ENCODE assay signal across 14 cellular contexts in genomic region chr4:105246712-105247111, GRCh38.
A peak's percentile ranks its signal among the peaks of the same experiment; 100 is the strongest.
DNase-seq lines count a peak whose midpoint lies in the region; ATAC-seq and TF ChIP-seq lines count a peak whose summit lies in the region.
"Had no signal": no experiment of that assay in that cellular context is flagged by ENCODE, and none has a peak within 500 bp of the region (broad histone marks: within the 10 kb centered on the region; RNA-seq: fewer than 3 reads in every experiment).

No MANE protein-coding gene starts in this region.

- CTCF ChIA-PET in activated CD8-positive, alpha-beta T cell treated with anti-CD3 and anti-CD28 coated beads, Interleukin-2, amount 10 ng/mL, durations not matched to agents 7 days and 5 days (lab: Charles Lee) = interaction anchor here (1.3 kb wide), 1 partner anchor 17 kb away, joined by 3 read pairs; no protein-coding TSS in a partner anchor

- H3K27ac Mint-ChIP-seq in activated CD8-positive, alpha-beta T cell treated with anti-CD3 and anti-CD28 coated beads, Interleukin-2, amount 10 ng/mL, durations not matched to agents 7 days and 5 days = no peak overlapping the region
- H3K27ac Mint-ChIP-seq: CD4-positive, CD25-positive, alpha-beta regulatory T cell; T-helper 2 cell treated with Interferon-gamma antibody and Interleukin-4, amounts not matched to agents 5 μg/mL and 100 μg/mL, for 36 hours had no signal

- no peaks in the 10 kb centered on the region for H3K4me1 Mint-ChIP-seq in activated CD8-positive, alpha-beta T cell treated with anti-CD3 and anti-CD28 coated beads, Interleukin-2, amount 10 ng/mL, durations not matched to agents 7 days and 5 days (ENCODE audit: low read depth)

- H3K9me3 Mint-ChIP-seq in activated CD8-positive, alpha-beta T cell treated with anti-CD3 and anti-CD28 coated beads, Interleukin-2, amount 10 ng/mL, durations not matched to agents 7 days and 5 days (ENCODE audit: insufficient read depth) = peaks cover 4% of the 10 kb centered on the region
- H3K9me3 Mint-ChIP-seq: T-helper 2 cell treated with Interferon-gamma antibody and Interleukin-4, amounts not matched to agents 5 μg/mL and 100 μg/mL, for 36 hours had no signal

- peaks cover 34% of the 10 kb centered on the region for H3K36me3 Mint-ChIP-seq in activated CD8-positive, alpha-beta T cell treated with anti-CD3 and anti-CD28 coated beads, Interleukin-2, amount 10 ng/mL, durations not matched to agents 7 days and 5 days (ENCODE audit: low read depth)

- TF ChIP-seq CTCF in AG10803 (conservative IDR thresholded peaks at IDR 0.05; ENCODE audit: low read length) = no peak

- no peak overlapping the region for H3K4me3 Mint-ChIP-seq in activated CD8-positive, alpha-beta T cell treated with anti-CD3 and anti-CD28 coated beads, Interleukin-2, amount 10 ng/mL, durations not matched to agents 7 days and 5 days
- H3K4me3 Mint-ChIP-seq: CD4-positive, CD25-positive, alpha-beta regulatory T cell; T-helper 2 cell treated with Interferon-gamma antibody and Interleukin-4, amounts not matched to agents 5 μg/mL and 100 μg/mL, for 36 hours had no signal

- H3K27me3 Mint-ChIP-seq in activated CD8-positive, alpha-beta T cell treated with anti-CD3 and anti-CD28 coated beads, Interleukin-2, amount 10 ng/mL, durations not matched to agents 7 days and 5 days (ENCODE audit: low read depth) = no peaks in the 10 kb centered on the region
- H3K27me3 Mint-ChIP-seq: CD4-positive, CD25-positive, alpha-beta regulatory T cell had no signal

- peak; percentile 78 for DNase-seq in AG10803 (ENCODE audit: low read depth)
- DNase-seq in NCI-H226 = peak; percentile 18
- peak; percentile 68 for DNase-seq in fibroblast of gingiva (ENCODE audit: low read depth)
- DNase-seq in non-pigmented ciliary epithelial cell (ENCODE audit: low read depth) = peak; percentile 52
- no peak for DNase-seq in activated CD8-positive, alpha-beta T cell treated with anti-CD3 and anti-CD28 coated beads, Interleukin-2, amount 10 ng/mL, durations not matched to agents 7 days and 5 days
- no peak for DNase-seq in GM19238 (ENCODE audit: insufficient read length, low spot score)
- no peak for DNase-seq in cerebellar nuclear complex (lab: John Stamatoyannopoulos, UW)
- no peak for DNase-seq in stimulated activated CD4-positive, alpha-beta T cell treated with anti-CD3 and anti-CD28 coated beads, Interleukin-12 subunit alpha, Interleukin-12 subunit beta, amount 100 ng/mL, for 4 hours
- DNase-seq: activated CD4-positive, alpha-beta T cell treated with anti-CD3 and anti-CD28 coated beads, Interleukin-2, amount 50 U/mL, for 4 hours; CD4-positive, CD25-positive, alpha-beta regulatory T cell; NCI-H524; posterior cingulate gyrus had no signal

- ATAC-seq in activated CD8-positive, alpha-beta T cell treated with anti-CD3 and anti-CD28 coated beads, Interleukin-2, amount 10 ng/mL, durations not matched to agents 7 days and 5 days = no peak
- ATAC-seq: HepG2 had no signal

- POLR2A ChIA-PET in activated CD8-positive, alpha-beta T cell treated with anti-CD3 and anti-CD28 coated beads, Interleukin-2, amount 10 ng/mL, durations not matched to agents 7 days and 5 days (lab: Charles Lee) = no interaction called here

- H3K4me3 ChIP-seq in AG10803 (ENCODE audit: low read length) = no peak overlapping the region

Comparison
In these comparisons a context has a peak if more than half of its experiments do, and no peak if none do; other contexts are left out.
1. DNase-seq: peak in AG10803 (single experiment), NCI-H226 (single experiment), fibroblast of gingiva (single experiment) and non-pigmented ciliary epithelial cell (single experiment); none in activated CD8-positive, alpha-beta T cell treated with anti-CD3 and anti-CD28 coated beads, Interleukin-2, amount 10 ng/mL, durations not matched to agents 7 days and 5 days (single experiment), GM19238 (single experiment), cerebellar nuclear complex (0 of 2) and stimulated activated CD4-positive, alpha-beta T cell treated with anti-CD3 and anti-CD28 coated beads, Interleukin-12 subunit alpha, Interleukin-12 subunit beta, amount 100 ng/mL, for 4 hours (single experiment).